ENCODE assay signal across 14 cellular contexts in genomic region chr9:123825337-123825736, GRCh38.
DNase-seq lines count a peak whose midpoint lies in the region; FAIRE-seq and TF ChIP-seq lines count a peak whose summit lies in the region.
"Had no signal": no experiment of that assay in that cellular context is flagged by ENCODE, and none has a peak within 500 bp of the region (broad histone marks: within the 10 kb centered on the region; RNA-seq: fewer than 3 reads in every experiment).

No MANE protein-coding gene starts in this region.

- FAIRE-seq in H54 (lab: Jason Lieb, UNC), result peak; percentile 94
- peak; percentile 45 for FAIRE-seq in H1 (lab: Jason Lieb, UNC)

- H2BK12ac ChIP-seq in H1 (ENCODE audit: low read depth, low read length), result no peak overlapping the region

- peaks cover 29% of the 10 kb centered on the region for H3K36me3 Mint-ChIP-seq in neural crest cell (ENCODE audit: low read depth)

- no peak overlapping the region for H4K5ac ChIP-seq in H1 (ENCODE audit: insufficient read length, low read depth, low read length)

- no TSS peak for BruUV-seq in PC-9 (replicated peaks; lab: Mats Ljungman, UMichigan)

- H3K4me3 Mint-ChIP-seq in neural crest cell, result no peak overlapping the region
- H3K4me3 Mint-ChIP-seq: natural killer cell treated with Interleukin-12 subunit alpha and Interleukin-12 subunit beta and Interleukin-15 and Interleukin-18, amount 100 ng/mL, for 72 hours had no signal

- H3K9ac ChIP-seq in H1 (replicated peaks in 1 of 4; ENCODE audit: extremely low read depth in 1 of 4, low read depth in 3 of 4, low read length in 3 of 4), result no peak overlapping the region

- no peak overlapping the region for H3K4me3 ChIP-seq in PC-9
- H3K4me3 ChIP-seq in H1 (ENCODE audit: extremely low read depth in 1 of 4, insufficient read depth in 2 of 4, low read depth in 3 of 4, low read length in 4 of 4), result no peak overlapping the region
- H3K4me3 ChIP-seq: testis had no signal

- DNase-seq in H54 (ENCODE audit: insufficient read length, low spot score) (no peak), PC-9 (no peak), H1 (ENCODE audit: low read depth in 1 of 2, low spot score in 2 of 2) (no peak), neural crest cell (ENCODE audit: low read depth, low spot score) (no peak), dermis blood vessel endothelial cell (no peak), GM03348 (ENCODE audit: low spot score) (no peak)
- no peak for DNase-seq in effector CD4-positive, alpha-beta T cell
- DNase-seq: activated CD4-positive, alpha-beta T cell treated with anti-CD3 and anti-CD28 coated beads for 48 hours; kidney glomerular epithelial cell; NCI-H1436 treated with DMSO at 0.1 percent for 48 hours; NCI-H774; testis had no signal

- intact Hi-C loops in PC-9 (cut with micrococcal nuclease; ENCODE audit: unreplicated experiment), result no loop called here

- no peak overlapping the region for H3K14ac ChIP-seq in H1 (ENCODE audit: insufficient read length)

- H3K23me2 ChIP-seq in H1 (ENCODE audit: low read depth, low read length), result no peaks in the 10 kb centered on the region

- no peak overlapping the region for H2AK5ac ChIP-seq in H1 (ENCODE audit: low read depth, low read length)

- H3K18ac ChIP-seq in H1 (ENCODE audit: extremely low read depth, low read length), result no peak overlapping the region

- no peaks in the 10 kb centered on the region for H3K79me1 ChIP-seq in H1 (ENCODE audit: low read depth, low read length)

- no peaks in the 10 kb centered on the region for H3F3A ChIP-seq in PC-9 (ENCODE audit: insufficient read depth, low read depth)

- peaks cover 27% of the 10 kb centered on the region for H3K9me3 ChIP-seq in PC-9 (ENCODE audit: insufficient read depth, low read depth)
- H3K9me3 ChIP-seq in H1 (ENCODE audit: insufficient read depth in 2 of 2, low read depth in 1 of 2, low read length in 1 of 2), result peaks cover 0 to 7% of the 10 kb centered on the region in 2 experiments; a peak in 2 of 4 replicates
- H3K9me3 ChIP-seq: testis had no signal

- TF ChIP-seq POLR2A in H54 (IDR thresholded peaks at IDR 0.05; ENCODE audit: low read depth, low read length) (no peak), H1 (IDR thresholded peaks at IDR 0.05; ENCODE audit: control extremely low read depth in 1 of 2, low read depth in 2 of 2, low read length in 2 of 2) (no peak)

- H4K8ac ChIP-seq in H1 (ENCODE audit: extremely low read depth, insufficient read depth, low read length), result no peak overlapping the region

- no peaks in the 10 kb centered on the region for H3K9me2 ChIP-seq in PC-9 (ENCODE audit: insufficient read depth)

- H2BK15ac ChIP-seq in H1 (ENCODE audit: low read length), result no peak overlapping the region

- no peaks in the 10 kb centered on the region for H3K4me1 ChIP-seq in PC-9 (replicated peaks; ENCODE audit: insufficient read depth)
- peaks cover 0 to 6% (median 0%) of the 10 kb centered on the region in 4 experiments; a peak in 1 of 7 replicates for H3K4me1 ChIP-seq in H1 (replicated peaks in 1 of 4; ENCODE audit: control insufficient read depth in 3 of 4, insufficient read depth in 4 of 4, low read length in 3 of 4)
- H3K4me1 ChIP-seq: testis had no signal

- peaks cover 20% of the 10 kb centered on the region for H3K9me3 Mint-ChIP-seq in neural crest cell

- H4K20me1 ChIP-seq in PC-9 (ENCODE audit: insufficient read depth) (no peaks in the 10 kb centered on the region), H1 (replicated peaks in 1 of 2; ENCODE audit: control insufficient read depth in 1 of 2, insufficient read depth in 2 of 2, low read length in 2 of 2) (peaks cover 0 to 3% of the 10 kb centered on the region in 2 experiments)

- TF ChIP-seq EP300 in H1 (IDR thresholded peaks at IDR 0.05; ENCODE audit: borderline replicate concordance in 1 of 2, low read depth in 2 of 2, low read length in 2 of 2), result no peak

- no peak for TF ChIP-seq RAD21 in H1 (IDR thresholded peaks at IDR 0.05 in 1 of 2, conservative IDR thresholded peaks at IDR 0.05 in 1 of 2; ENCODE audit: low read depth in 2 of 2, low read length in 2 of 2)

- H3K36me3 ChIP-seq in PC-9 (ENCODE audit: low read depth) (0 out of 2 replicates have a peak, but pooled peaks cover 13% of the 10 kb centered on the region), H1 (ENCODE audit: control insufficient read depth in 2 of 4, insufficient read depth in 4 of 4, low read length in 3 of 4) (no peaks in the 10 kb centered on the region; a peak in 2 of 8 replicates)

- H3K27me3 ChIP-seq in PC-9 (ENCODE audit: insufficient read depth, low read depth) (no peaks in the 10 kb centered on the region), H1 (replicated peaks in 1 of 4; ENCODE audit: control insufficient read depth in 3 of 4, extremely low read depth in 1 of 4, insufficient read depth in 3 of 4, low read length in 3 of 4) (no peaks in the 10 kb centered on the region)
- H3K27me3 ChIP-seq: testis had no signal

- no peak overlapping the region for H3K23ac ChIP-seq in H1 (ENCODE audit: insufficient read length)

- H2AFZ ChIP-seq in PC-9 (no peak overlapping the region), H1 (ENCODE audit: low read length) (no peak overlapping the region)

- no peak overlapping the region for H4K91ac ChIP-seq in H1 (replicated peaks; ENCODE audit: insufficient read length, low read length)

- TF ChIP-seq CTCF in PC-9 (conservative IDR thresholded peaks at IDR 0.05) (peak; percentile 25; the same call in 1 of the 2 replicates), H1 (IDR thresholded peaks at IDR 0.05; ENCODE audit: control extremely low read depth in 1 of 3, insufficient read depth in 1 of 3, low read depth in 1 of 3, low read length in 3 of 3) (peak in 2 of 3 experiments; percentile 1 to 46; a peak in 2 of 4 replicates), neural crest cell (conservative IDR thresholded peaks at IDR 0.05) (peak; percentile 33)

- CTCF ChIA-PET in PC-9 (lab: Charles Lee), result interaction anchor here (0.6 kb wide), 1 partner anchor 673 kb away, joined by 6 read pairs; no protein-coding TSS in a partner anchor
- CTCF ChIA-PET in H1 (lab: Charles Lee; ENCODE audit: partially characterized antibody), result interaction anchor here (0.6 to 1.2 kb wide), 4 partner anchors 9 to 374 kb away, joined by 3 to 5 read pairs (median 3); no protein-coding TSS in a partner anchor

- H3K27me3 Mint-ChIP-seq in neural crest cell (ENCODE audit: low read depth), result no peaks in the 10 kb centered on the region
- H3K27me3 Mint-ChIP-seq: brain; natural killer cell treated with Interleukin-12 subunit alpha and Interleukin-12 subunit beta and Interleukin-15 and Interleukin-18, amount 100 ng/mL, for 72 hours had no signal

- no peak overlapping the region for H3K4ac ChIP-seq in H1 (replicated peaks; ENCODE audit: insufficient read length, low read depth, low read length)

- H3K4me1 Mint-ChIP-seq in neural crest cell, result peaks cover 7% of the 10 kb centered on the region

- no peak overlapping the region for H2BK5ac ChIP-seq in H1 (ENCODE audit: low read depth, low read length)

- no peak overlapping the region for H3K27ac Mint-ChIP-seq in neural crest cell (ENCODE audit: unreplicated experiment)
- H3K27ac Mint-ChIP-seq: brain; natural killer cell treated with Interleukin-12 subunit alpha and Interleukin-12 subunit beta and Interleukin-15 and Interleukin-18, amount 100 ng/mL, for 72 hours had no signal

- H3K79me2 ChIP-seq in PC-9 (ENCODE audit: low read depth), result no peaks in the 10 kb centered on the region
- no peaks in the 10 kb centered on the region for H3K79me2 ChIP-seq in H1 (ENCODE audit: control insufficient read depth in 1 of 2, insufficient read depth in 2 of 2, low read length in 2 of 2)

- H2BK120ac ChIP-seq in H1 (replicated peaks; ENCODE audit: low read depth, low read length), result no peak overlapping the region

- H3K4me2 ChIP-seq in PC-9 (no peak overlapping the region), H1 (ENCODE audit: insufficient read depth in 1 of 2, low read depth in 2 of 2, low read length in 2 of 2) (no peak overlapping the region)

- 98% methylated on average over 3 of the region's 3 CpGs; no CpG with 5 or more reads in 1 of the 2 experiments for WGBS in H1 (ENCODE audit: extremely low coverage in 1 of 2, insufficient coverage in 1 of 2, insufficient read length in 1 of 2, insufficient replicate concordance in 2 of 2, low coverage in 1 of 2, low lambda C conversion rate in 2 of 2, missing lambda C conversion rate in 1 of 2), 2 experiments

- POLR2A ChIA-PET in PC-9 (lab: Charles Lee; ENCODE audit: unreplicated experiment), result no interaction called here
- POLR2A ChIA-PET in H1 (lab: Charles Lee; ENCODE audit: partially characterized antibody), result no interaction called here

- no peak overlapping the region for H3K56ac ChIP-seq in H1 (replicated peaks; ENCODE audit: insufficient read length, low read depth, low read length)

- no peak overlapping the region for H2BK20ac ChIP-seq in H1 (ENCODE audit: low read length)

- no peak overlapping the region for H3K27ac ChIP-seq in PC-9
- no peak overlapping the region for H3K27ac ChIP-seq in H1 (ENCODE audit: low read depth, low read length)
- H3K27ac ChIP-seq: testis had no signal

TF ChIP-seq in H1, 55 proteins besides CTCF, POLR2A, EP300 and RAD21:
- TF ChIP-seq JUND (IDR thresholded peaks at IDR 0.05; ENCODE audit: low read length) (peak; percentile 71), ZNF274 (IDR thresholded peaks at IDR 0.05; ENCODE audit: borderline replicate concordance, extremely low read depth, low read length) (no peak), CBX5 (IDR thresholded peaks at IDR 0.05; ENCODE audit: low read depth, low read length) (no peak), CHD2 (IDR thresholded peaks at IDR 0.05; ENCODE audit: low read length) (no peak), SUZ12 (IDR thresholded peaks at IDR 0.05; ENCODE audit: low read length) (no peak), TBP (IDR thresholded peaks at IDR 0.05; ENCODE audit: low read depth, low read length) (no peak), HDAC6 (IDR thresholded peaks at IDR 0.05; ENCODE audit: low read depth, low read length) (no peak)
